Comparison of ENCODE assay signal across 1 cellular context in the genomic region with DNA sequence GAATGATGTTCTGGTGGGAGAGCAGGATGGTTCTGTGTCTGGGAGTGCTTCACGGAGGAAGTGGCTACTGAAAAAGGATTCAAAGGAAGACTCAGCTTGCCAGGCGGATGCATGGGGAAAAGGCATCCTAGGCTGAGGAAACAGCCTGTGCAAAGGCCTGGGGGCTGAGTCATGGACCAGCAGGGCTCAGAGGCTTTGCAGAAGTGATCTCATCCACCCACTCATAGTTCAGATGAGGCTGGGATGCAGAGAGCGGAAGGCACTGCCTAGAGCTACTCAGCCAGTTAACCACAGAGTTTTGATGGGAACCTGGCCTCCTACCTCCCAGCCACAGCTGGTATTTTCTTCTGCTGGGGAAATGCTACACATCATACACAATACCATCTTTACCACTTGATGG.
TF ChIP-seq lines count a peak whose summit lies in the region.

No MANE protein-coding gene starts in this region.

TF ChIP-seq in GM12878, 131 proteins besides CTCF, POLR2A, EP300 and RAD21:
- TF ChIP-seq TCF12 (IDR thresholded peaks at IDR 0.05; ENCODE audit: low read depth, low read length) (0 out of 2 replicates have a peak, but pooled peaks have one; percentile 53), SMAD5 (IDR thresholded peaks at IDR 0.05; ENCODE audit: low read depth) (no peak), RUNX3 (IDR thresholded peaks at IDR 0.05; ENCODE audit: low read length) (peak; percentile 94), CBFB (IDR thresholded peaks at IDR 0.05; ENCODE audit: low read depth) (peak; percentile 64; the same call in 1 of the 2 replicates), JUND (IDR thresholded peaks at IDR 0.05; ENCODE audit: low read depth, low read length) (no peak), ETV6 (conservative IDR thresholded peaks at IDR 0.05 in 1 of 2, IDR thresholded peaks at IDR 0.05 in 1 of 2; ENCODE audit: borderline replicate concordance in 1 of 2, low read depth in 1 of 2) (peak in 1 of 2 experiments; percentile 21; a peak in 1 of 4 replicates), EED (IDR thresholded peaks at IDR 0.05; ENCODE audit: low read depth) (peak; percentile 63), MYB (IDR thresholded peaks at IDR 0.05; ENCODE audit: borderline replicate concordance, low read depth, low read length) (no peak), NFIC (IDR thresholded peaks at IDR 0.05; ENCODE audit: low read depth, low read length) (peak; percentile 56), FOXM1 (IDR thresholded peaks at IDR 0.05; ENCODE audit: low read depth, low read length) (no peak), DPF2 (IDR thresholded peaks at IDR 0.05) (0 out of 2 replicates have a peak, but pooled peaks have one; percentile 27), PAX8 (IDR thresholded peaks at IDR 0.05) (no peak), ZZZ3 (IDR thresholded peaks at IDR 0.05; ENCODE audit: control insufficient read depth, insufficient read length, low read depth) (no peak), MEF2A (IDR thresholded peaks at IDR 0.05; ENCODE audit: insufficient read depth, low read depth, low read length) (peak; percentile 47; the same call in 1 of the 2 replicates), SPI1 (IDR thresholded peaks at IDR 0.05; ENCODE audit: borderline replicate concordance, insufficient read depth, low read depth, low read length) (peak; percentile 73), CREM (IDR thresholded peaks at IDR 0.05; ENCODE audit: low read depth) (no peak; the same call in 1 of the 2 replicates), CREB1 (IDR thresholded peaks at IDR 0.05; ENCODE audit: low read depth) (0 out of 2 replicates have a peak, but pooled peaks have one; percentile 18), ATF7 (IDR thresholded peaks at IDR 0.05; ENCODE audit: low read depth) (peak; percentile 39; the same call in 1 of the 2 replicates), IKZF1 (conservative IDR thresholded peaks at IDR 0.05) (peak; percentile 58; the same call in 1 of the 2 replicates), EGR1 (IDR thresholded peaks at IDR 0.05; ENCODE audit: borderline replicate concordance in 1 of 2, low read depth in 2 of 2, low read length in 2 of 2) (peak in 1 of 2 experiments; percentile 79; a peak in 2 of 3 replicates), IKZF2 (IDR thresholded peaks at IDR 0.05) (peak; percentile 60 to 71; a peak in 3 of 4 replicates)
- TF ChIP-seq, protein P1, sequence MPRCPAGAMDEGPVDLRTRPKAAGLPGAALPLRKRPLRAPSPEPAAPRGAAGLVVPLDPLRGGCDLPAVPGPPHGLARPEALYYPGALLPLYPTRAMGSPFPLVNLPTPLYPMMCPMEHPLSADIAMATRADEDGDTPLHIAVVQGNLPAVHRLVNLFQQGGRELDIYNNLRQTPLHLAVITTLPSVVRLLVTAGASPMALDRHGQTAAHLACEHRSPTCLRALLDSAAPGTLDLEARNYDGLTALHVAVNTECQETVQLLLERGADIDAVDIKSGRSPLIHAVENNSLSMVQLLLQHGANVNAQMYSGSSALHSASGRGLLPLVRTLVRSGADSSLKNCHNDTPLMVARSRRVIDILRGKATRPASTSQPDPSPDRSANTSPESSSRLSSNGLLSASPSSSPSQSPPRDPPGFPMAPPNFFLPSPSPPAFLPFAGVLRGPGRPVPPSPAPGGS (IDR thresholded peaks at IDR 0.05; ENCODE audit: borderline replicate concordance, insufficient read depth, low read depth, low read length, poor library complexity, severe bottlenecking) = no peak
- TF ChIP-seq, protein P2, sequence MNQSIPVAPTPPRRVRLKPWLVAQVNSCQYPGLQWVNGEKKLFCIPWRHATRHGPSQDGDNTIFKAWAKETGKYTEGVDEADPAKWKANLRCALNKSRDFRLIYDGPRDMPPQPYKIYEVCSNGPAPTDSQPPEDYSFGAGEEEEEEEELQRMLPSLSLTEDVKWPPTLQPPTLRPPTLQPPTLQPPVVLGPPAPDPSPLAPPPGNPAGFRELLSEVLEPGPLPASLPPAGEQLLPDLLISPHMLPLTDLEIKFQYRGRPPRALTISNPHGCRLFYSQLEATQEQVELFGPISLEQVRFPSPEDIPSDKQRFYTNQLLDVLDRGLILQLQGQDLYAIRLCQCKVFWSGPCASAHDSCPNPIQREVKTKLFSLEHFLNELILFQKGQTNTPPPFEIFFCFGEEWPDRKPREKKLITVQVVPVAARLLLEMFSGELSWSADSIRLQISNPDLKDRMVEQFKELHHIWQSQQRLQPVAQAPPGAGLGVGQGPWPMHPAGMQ (IDR thresholded peaks at IDR 0.05; ENCODE audit: borderline replicate concordance) = no peak
- TF ChIP-seq, protein P3, sequence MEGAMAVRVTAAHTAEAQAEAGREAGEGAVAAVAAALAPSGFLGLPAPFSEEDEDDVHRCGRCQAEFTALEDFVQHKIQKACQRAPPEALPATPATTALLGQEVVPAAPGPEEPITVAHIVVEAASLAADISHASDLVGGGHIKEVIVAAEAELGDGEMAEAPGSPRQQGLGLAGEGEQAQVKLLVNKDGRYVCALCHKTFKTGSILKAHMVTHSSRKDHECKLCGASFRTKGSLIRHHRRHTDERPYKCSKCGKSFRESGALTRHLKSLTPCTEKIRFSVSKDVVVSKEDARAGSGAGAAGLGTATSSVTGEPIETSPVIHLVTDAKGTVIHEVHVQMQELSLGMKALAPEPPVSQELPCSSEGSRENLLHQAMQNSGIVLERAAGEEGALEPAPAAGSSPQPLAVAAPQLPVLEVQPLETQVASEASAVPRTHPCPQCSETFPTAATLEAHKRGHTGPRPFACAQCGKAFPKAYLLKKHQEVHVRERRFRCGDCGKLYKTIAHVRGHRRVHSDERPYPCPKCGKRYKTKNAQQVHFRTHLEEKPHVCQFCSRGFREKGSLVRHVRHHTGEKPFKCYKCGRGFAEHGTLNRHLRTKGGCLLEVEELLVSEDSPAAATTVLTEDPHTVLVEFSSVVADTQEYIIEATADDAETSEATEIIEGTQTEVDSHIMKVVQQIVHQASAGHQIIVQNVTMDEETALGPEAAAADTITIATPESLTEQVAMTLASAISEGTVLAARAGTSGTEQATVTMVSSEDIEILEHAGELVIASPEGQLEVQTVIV (IDR thresholded peaks at IDR 0.05; ENCODE audit: borderline replicate concordance, partially characterized antibody) = no peak
- TF ChIP-seq, protein P4, sequence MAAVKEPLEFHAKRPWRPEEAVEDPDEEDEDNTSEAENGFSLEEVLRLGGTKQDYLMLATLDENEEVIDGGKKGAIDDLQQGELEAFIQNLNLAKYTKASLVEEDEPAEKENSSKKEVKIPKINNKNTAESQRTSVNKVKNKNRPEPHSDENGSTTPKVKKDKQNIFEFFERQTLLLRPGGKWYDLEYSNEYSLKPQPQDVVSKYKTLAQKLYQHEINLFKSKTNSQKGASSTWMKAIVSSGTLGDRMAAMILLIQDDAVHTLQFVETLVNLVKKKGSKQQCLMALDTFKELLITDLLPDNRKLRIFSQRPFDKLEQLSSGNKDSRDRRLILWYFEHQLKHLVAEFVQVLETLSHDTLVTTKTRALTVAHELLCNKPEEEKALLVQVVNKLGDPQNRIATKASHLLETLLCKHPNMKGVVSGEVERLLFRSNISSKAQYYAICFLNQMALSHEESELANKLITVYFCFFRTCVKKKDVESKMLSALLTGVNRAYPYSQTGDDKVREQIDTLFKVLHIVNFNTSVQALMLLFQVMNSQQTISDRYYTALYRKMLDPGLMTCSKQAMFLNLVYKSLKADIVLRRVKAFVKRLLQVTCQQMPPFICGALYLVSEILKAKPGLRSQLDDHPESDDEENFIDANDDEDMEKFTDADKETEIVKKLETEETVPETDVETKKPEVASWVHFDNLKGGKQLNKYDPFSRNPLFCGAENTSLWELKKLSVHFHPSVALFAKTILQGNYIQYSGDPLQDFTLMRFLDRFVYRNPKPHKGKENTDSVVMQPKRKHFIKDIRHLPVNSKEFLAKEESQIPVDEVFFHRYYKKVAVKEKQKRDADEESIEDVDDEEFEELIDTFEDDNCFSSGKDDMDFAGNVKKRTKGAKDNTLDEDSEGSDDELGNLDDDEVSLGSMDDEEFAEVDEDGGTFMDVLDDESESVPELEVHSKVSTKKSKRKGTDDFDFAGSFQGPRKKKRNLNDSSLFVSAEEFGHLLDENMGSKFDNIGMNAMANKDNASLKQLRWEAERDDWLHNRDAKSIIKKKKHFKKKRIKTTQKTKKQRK (IDR thresholded peaks at IDR 0.05; ENCODE audit: low read depth, low read length) = no peak
- TF ChIP-seq, protein P5, sequence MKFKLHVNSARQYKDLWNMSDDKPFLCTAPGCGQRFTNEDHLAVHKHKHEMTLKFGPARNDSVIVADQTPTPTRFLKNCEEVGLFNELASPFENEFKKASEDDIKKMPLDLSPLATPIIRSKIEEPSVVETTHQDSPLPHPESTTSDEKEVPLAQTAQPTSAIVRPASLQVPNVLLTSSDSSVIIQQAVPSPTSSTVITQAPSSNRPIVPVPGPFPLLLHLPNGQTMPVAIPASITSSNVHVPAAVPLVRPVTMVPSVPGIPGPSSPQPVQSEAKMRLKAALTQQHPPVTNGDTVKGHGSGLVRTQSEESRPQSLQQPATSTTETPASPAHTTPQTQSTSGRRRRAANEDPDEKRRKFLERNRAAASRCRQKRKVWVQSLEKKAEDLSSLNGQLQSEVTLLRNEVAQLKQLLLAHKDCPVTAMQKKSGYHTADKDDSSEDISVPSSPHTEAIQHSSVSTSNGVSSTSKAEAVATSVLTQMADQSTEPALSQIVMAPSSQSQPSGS (IDR thresholded peaks at IDR 0.05; ENCODE audit: low read length) = peak; percentile 62; the same call in 1 of the 2 replicates
- TF ChIP-seq, protein P6, sequence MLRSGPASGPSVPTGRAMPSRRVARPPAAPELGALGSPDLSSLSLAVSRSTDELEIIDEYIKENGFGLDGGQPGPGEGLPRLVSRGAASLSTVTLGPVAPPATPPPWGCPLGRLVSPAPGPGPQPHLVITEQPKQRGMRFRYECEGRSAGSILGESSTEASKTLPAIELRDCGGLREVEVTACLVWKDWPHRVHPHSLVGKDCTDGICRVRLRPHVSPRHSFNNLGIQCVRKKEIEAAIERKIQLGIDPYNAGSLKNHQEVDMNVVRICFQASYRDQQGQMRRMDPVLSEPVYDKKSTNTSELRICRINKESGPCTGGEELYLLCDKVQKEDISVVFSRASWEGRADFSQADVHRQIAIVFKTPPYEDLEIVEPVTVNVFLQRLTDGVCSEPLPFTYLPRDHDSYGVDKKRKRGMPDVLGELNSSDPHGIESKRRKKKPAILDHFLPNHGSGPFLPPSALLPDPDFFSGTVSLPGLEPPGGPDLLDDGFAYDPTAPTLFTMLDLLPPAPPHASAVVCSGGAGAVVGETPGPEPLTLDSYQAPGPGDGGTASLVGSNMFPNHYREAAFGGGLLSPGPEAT (IDR thresholded peaks at IDR 0.05; ENCODE audit: low read depth) = no peak
